14 cellular contexts compared by ENCODE assay signal in genomic region chr5:171367424-171368370, GRCh38. TPM values are rescaled to one million over a fixed set of nuclear protein-coding genes. Genes with fewer than 3 reads are reported as not detected.
A peak's percentile ranks its signal among the peaks of the same experiment; 100 is the strongest.
DNase-seq lines count a peak whose midpoint lies in the region; ATAC-seq and TF ChIP-seq lines count a peak whose summit lies in the region.
"Had no signal": no experiment of that assay in that cellular context is flagged by ENCODE, and none has a peak within 500 bp of the region (broad histone marks: within the 10 kb centered on the region; RNA-seq: fewer than 3 reads in every experiment).

No MANE protein-coding gene starts in this region.

- no TSS peak for BruUV-seq in mammary epithelial cell (replicated peaks; lab: Mats Ljungman, UMichigan)
- BruUV-seq in MCF 10A (replicated peaks; lab: Mats Ljungman, UMichigan) = no TSS peak

- H3K36me3 Mint-ChIP-seq in MCF 10A (ENCODE audit: insufficient read depth, unreplicated experiment) (no peaks in the 10 kb centered on the region), neural progenitor cell (no peaks in the 10 kb centered on the region)

- CTCF ChIA-PET in mammary epithelial cell (lab: Charles Lee; ENCODE audit: low non-redundant PET) (no interaction called here), MCF 10A (lab: Yijun Ruan, JAX) (interaction anchor here (0.6 to 1.5 kb wide), 3 partner anchors 25 to 55 kb away, joined by 3 to 6 read pairs (median 3); partner anchors contain the start of gene FGF18)

- H4K20me1 ChIP-seq in mammary epithelial cell (ENCODE audit: insufficient read depth, low read length) (no peaks in the 10 kb centered on the region), neural progenitor cell (ENCODE audit: low read depth) (no peaks in the 10 kb centered on the region)

- no peak for TF ChIP-seq EP300 in transverse colon (IDR thresholded peaks at IDR 0.05; ENCODE audit: low read depth)

- TF ChIP-seq POLR2A in transverse colon (IDR thresholded peaks at IDR 0.05) = no peak

- H3K4me1 Mint-ChIP-seq in MCF 10A (ENCODE audit: insufficient read depth, unreplicated experiment) (no peaks in the 10 kb centered on the region), neural progenitor cell (no peaks in the 10 kb centered on the region)

- no peaks in the 10 kb centered on the region for H3K36me3 ChIP-seq in mammary epithelial cell (ENCODE audit: insufficient read depth, low read length)
- no peaks in the 10 kb centered on the region for H3K36me3 ChIP-seq in MG63
- no peaks in the 10 kb centered on the region for H3K36me3 ChIP-seq in brain microvascular endothelial cell (replicated peaks)
- H3K36me3 ChIP-seq in neural progenitor cell = no peaks in the 10 kb centered on the region
- H3K36me3 ChIP-seq in transverse colon = no peaks in the 10 kb centered on the region

- intact Hi-C loops in mammary epithelial cell (cut with micrococcal nuclease) (no loop called here), MCF 10A (cut with micrococcal nuclease) (no loop called here), transverse colon (cut with DNase I; ENCODE audit: low total_unique reads) (no loop called here)

- dilution Hi-C loops in mammary epithelial cell (cut with HindIII; ENCODE audit: low sequenced_read_pairs) = no loop called here

- WGBS in mammary epithelial cell (ENCODE audit: low coverage, missing lambda C conversion rate) = 72% methylated on average over 16 of the region's 16 CpGs
- WGBS in transverse colon (ENCODE audit: low coverage in 1 of 2), 2 donors = 82 to 85% methylated on average over 7 to 16 of the region's 16 CpGs

- H3K4me3 Mint-ChIP-seq in MCF 10A (ENCODE audit: unreplicated experiment) (no peak overlapping the region), neural progenitor cell (no peak overlapping the region)

- H3K27me3 ChIP-seq in mammary epithelial cell (ENCODE audit: insufficient read depth, low read length) (peaks cover 3% of the 10 kb centered on the region), MG63 (peaks cover 3% of the 10 kb centered on the region), brain microvascular endothelial cell (replicated peaks) (no peaks in the 10 kb centered on the region), neural progenitor cell (no peaks in the 10 kb centered on the region), transverse colon (peaks cover 3% of the 10 kb centered on the region)

- H3K9ac ChIP-seq in mammary epithelial cell (ENCODE audit: insufficient read depth, low read length) = no peak overlapping the region
- H3K9ac ChIP-seq in neural progenitor cell = no peak overlapping the region

- in situ Hi-C loops in mammary epithelial cell (cut with MboI; ENCODE audit: low sequenced_read_pairs in 2 of 2) = no loop called here
- in situ Hi-C loops in brain microvascular endothelial cell (cut with HindIII; ENCODE audit: low pct_ligation_motif_present, low sequenced_read_pairs) = no loop called here
- in situ Hi-C loops in transverse colon (cut with MboI; ENCODE audit: low pct_ligation_motif_present in 1 of 4, low pct_unique_long_range_greater_than_20kb in 1 of 4, low sequenced_read_pairs in 3 of 4) = no loop called here

- no peak overlapping the region for H3K27ac Mint-ChIP-seq in MCF 10A (ENCODE audit: low read depth, unreplicated experiment)
- H3K27ac Mint-ChIP-seq in neural progenitor cell = no peak overlapping the region

- H3K79me2 ChIP-seq in mammary epithelial cell (ENCODE audit: insufficient read depth, low read length) = no peaks in the 10 kb centered on the region
- no peaks in the 10 kb centered on the region for H3K79me2 ChIP-seq in neural progenitor cell (ENCODE audit: low read depth)

- no peaks in the 10 kb centered on the region for H3K9me3 ChIP-seq in mammary epithelial cell (replicated peaks; ENCODE audit: insufficient read depth, low read length)
- H3K9me3 ChIP-seq in MG63 = no peaks in the 10 kb centered on the region
- H3K9me3 ChIP-seq in neural progenitor cell (ENCODE audit: low read depth) = no peaks in the 10 kb centered on the region
- no peaks in the 10 kb centered on the region for H3K9me3 ChIP-seq in transverse colon

- H3K4me1 ChIP-seq in mammary epithelial cell (ENCODE audit: insufficient read depth, low read length) (peaks cover 4% of the 10 kb centered on the region), neural progenitor cell (no peaks in the 10 kb centered on the region), transverse colon (no peaks in the 10 kb centered on the region)

- H3K4me3 ChIP-seq in mammary epithelial cell (replicated peaks in 1 of 3; ENCODE audit: insufficient read depth in 1 of 3, low read depth in 2 of 3, low read length in 3 of 3) (no peak overlapping the region), MG63 (no peak overlapping the region), brain microvascular endothelial cell (ENCODE audit: low read depth, low read length) (no peak overlapping the region), neural progenitor cell (no peak overlapping the region), transverse colon (no peak overlapping the region)

- H3F3A ChIP-seq in neural progenitor cell (ENCODE audit: low read depth) = no peaks in the 10 kb centered on the region

- peak; percentile 67 for DNase-seq in mammary epithelial cell
- DNase-seq in MCF 10A (ENCODE audit: unreplicated experiment) = no peak
- DNase-seq in MG63 = peak; percentile 27
- DNase-seq in brain microvascular endothelial cell = peak; percentile 90
- DNase-seq in neural progenitor cell (ENCODE audit: low spot score) = no peak
- DNase-seq in transverse colon = no peak
- DNase-seq: activated T-cell treated with anti-CD3 and anti-CD28 coated beads for 4 hours, cerebellar nuclear complex, midbrain, NCI-H526, T-helper 2 cell had no signal

- TF ChIP-seq CTCF in mammary epithelial cell (conservative IDR thresholded peaks at IDR 0.05 in 1 of 2, IDR thresholded peaks at IDR 0.05 in 1 of 2; ENCODE audit: extremely low read depth in 1 of 2, insufficient read depth in 1 of 2, low read depth in 1 of 2, low read length in 2 of 2) (no peak), MCF 10A (IDR thresholded peaks at IDR 0.05; ENCODE audit: unreplicated experiment) (no peak), brain microvascular endothelial cell (IDR thresholded peaks at IDR 0.05; ENCODE audit: low read depth, low read length, missing control alignments) (no peak), neural progenitor cell (IDR thresholded peaks at IDR 0.05) (no peak), transverse colon (IDR thresholded peaks at IDR 0.05) (no peak)

- H3K9me3 Mint-ChIP-seq in MCF 10A (ENCODE audit: unreplicated experiment) (no peaks in the 10 kb centered on the region), neural progenitor cell (peaks cover 2% of the 10 kb centered on the region)

- POLR2A ChIA-PET in MCF 10A (lab: Yijun Ruan, JAX) = interaction anchor here (0.9 to 1.1 kb wide), 2 partner anchors 19 to 21 kb away, joined by 3 to 5 read pairs; no protein-coding TSS in a partner anchor

- no peak overlapping the region for H2AFZ ChIP-seq in mammary epithelial cell (ENCODE audit: low read depth, low read length)
- no peak overlapping the region for H2AFZ ChIP-seq in neural progenitor cell (replicated peaks)

- H3K4me2 ChIP-seq in mammary epithelial cell (ENCODE audit: insufficient read depth, low read depth, low read length) = no peak overlapping the region
- H3K4me2 ChIP-seq in neural progenitor cell = no peak overlapping the region

- ATAC-seq in HG03097 (IDR thresholded peaks at IDR 0.05; ENCODE audit: low FRiP score, unreplicated experiment) (no peak), GM19467 (IDR thresholded peaks at IDR 0.05; ENCODE audit: unreplicated experiment) (no peak)

- H3K27ac ChIP-seq in mammary epithelial cell (ENCODE audit: insufficient read depth, low read depth, low read length) (no peak overlapping the region), brain microvascular endothelial cell (no peak overlapping the region), neural progenitor cell (no peak overlapping the region), transverse colon (no peak overlapping the region)

- H3K27me3 Mint-ChIP-seq in MCF 10A (ENCODE audit: insufficient read depth, unreplicated experiment) (no peaks in the 10 kb centered on the region), neural progenitor cell (ENCODE audit: insufficient read depth, low read depth) (peaks cover 8% of the 10 kb centered on the region)

RNA-seq across cellular contexts. Expression of gene NPM1, which starts 20.0 kb away (rescaled TPM):
- total RNA-seq in mammary epithelial cell (1,000 to 10,000 TPM in 1 of 2 donors, 100 to 1,000 TPM in 1; 697 to 1,594 TPM), MCF 10A (2022) (3,249 and 4,548 TPM in 2 replicates), neural progenitor cell (ENCODE audit: low replicate concordance) (2,155 and 3,685 TPM in 2 replicates), transverse colon (1,000 to 10,000 TPM in 1 of 4 donors, 100 to 1,000 TPM in 3; 279 to 2,349 (median 380) TPM)
- polyA plus RNA-seq in mammary epithelial cell = 4,940 TPM
- polyA minus RNA-seq in mammary epithelial cell = 938 TPM
- total RNA-seq in MG63 (2014; rRNA removed; shearing (Covaris generic); ENCODE audit: low replicate concordance) = 3,857 and 4,723 TPM in 2 replicates

RNA-seq across cellular contexts. Expression of gene FGF18, which starts 51.8 kb away (rescaled TPM):
- under 1 TPM in 1 of 2 donors, not detected in 1; 0.24 TPM for total RNA-seq in mammary epithelial cell
- not detected for polyA plus RNA-seq in mammary epithelial cell
- polyA minus RNA-seq in mammary epithelial cell = not detected
- total RNA-seq in MCF 10A (2022) = not detected in 2 replicates
- total RNA-seq in MG63 (2014; rRNA removed; shearing (Covaris generic); ENCODE audit: low replicate concordance) = 7.8 and 11.2 TPM in 2 replicates
- total RNA-seq in neural progenitor cell (ENCODE audit: low replicate concordance) = 0.06 and 0.22 TPM in 2 replicates
- under 1 TPM in 2 of 4 donors, not detected in 2; 0.14 to 0.32 TPM for total RNA-seq in transverse colon

RNA-seq across cellular contexts. Expression of gene TLX3, which starts 58.6 kb away (rescaled TPM):
- total RNA-seq in mammary epithelial cell (not detected), MCF 10A (2022) (not detected in 2 replicates), neural progenitor cell (ENCODE audit: low replicate concordance) (not detected in 2 replicates), transverse colon (not detected)
- not detected for polyA plus RNA-seq in mammary epithelial cell
- polyA minus RNA-seq in mammary epithelial cell = not detected
- total RNA-seq in MG63 (2014; rRNA removed; shearing (Covaris generic); ENCODE audit: low replicate concordance) = not detected in 2 replicates
- total RNA-seq: skeletal muscle tissue had no signal

Comparison
In these comparisons a context has a peak if more than half of its experiments do, and no peak if none do; other contexts are left out.
1. DNase-seq: peak in mammary epithelial cell (single experiment), MG63 (single experiment) and brain microvascular endothelial cell (single experiment); none in MCF 10A (single experiment), neural progenitor cell (single experiment) and transverse colon (single experiment).